ENCODE assay signal across 1 cellular context in the genomic region with DNA sequence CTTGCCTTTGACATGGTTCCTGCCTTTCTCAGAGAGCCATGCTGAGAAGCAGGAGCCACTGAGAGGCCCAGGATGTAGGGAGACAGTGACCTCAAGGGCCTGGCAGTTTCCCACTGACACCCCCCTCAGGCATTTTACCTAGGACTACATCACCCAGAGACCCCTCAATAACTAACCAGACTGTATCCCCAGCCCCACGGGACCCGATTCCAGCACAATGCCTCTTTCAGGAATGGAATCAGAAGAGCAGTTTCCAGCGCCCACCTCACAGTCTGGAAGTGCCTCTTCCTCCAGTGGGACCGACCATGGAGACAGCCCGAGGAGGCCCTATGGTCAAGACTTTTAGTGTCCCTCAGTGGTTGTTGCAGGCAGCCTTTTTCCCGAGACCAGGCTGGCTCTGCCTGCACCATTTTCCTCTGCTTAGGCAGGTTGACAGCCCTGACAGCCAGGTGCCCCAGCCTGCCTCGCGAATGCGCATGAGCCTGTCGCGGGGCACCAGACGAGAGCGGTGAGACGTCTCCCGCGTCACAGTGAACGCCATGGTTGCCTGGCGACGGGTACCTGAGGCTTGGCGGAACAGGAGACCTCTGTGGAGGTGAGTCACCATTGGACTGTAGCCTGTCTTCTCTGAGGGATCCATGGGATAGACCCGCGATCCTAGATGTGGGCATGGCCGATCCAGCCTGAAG.
TF ChIP-seq lines count a peak whose summit lies in the region.

No MANE protein-coding gene starts in this region.

TF ChIP-seq in HepG2, 621 proteins besides CTCF, POLR2A, EP300 and RAD21:
- TF ChIP-seq, protein P1, sequence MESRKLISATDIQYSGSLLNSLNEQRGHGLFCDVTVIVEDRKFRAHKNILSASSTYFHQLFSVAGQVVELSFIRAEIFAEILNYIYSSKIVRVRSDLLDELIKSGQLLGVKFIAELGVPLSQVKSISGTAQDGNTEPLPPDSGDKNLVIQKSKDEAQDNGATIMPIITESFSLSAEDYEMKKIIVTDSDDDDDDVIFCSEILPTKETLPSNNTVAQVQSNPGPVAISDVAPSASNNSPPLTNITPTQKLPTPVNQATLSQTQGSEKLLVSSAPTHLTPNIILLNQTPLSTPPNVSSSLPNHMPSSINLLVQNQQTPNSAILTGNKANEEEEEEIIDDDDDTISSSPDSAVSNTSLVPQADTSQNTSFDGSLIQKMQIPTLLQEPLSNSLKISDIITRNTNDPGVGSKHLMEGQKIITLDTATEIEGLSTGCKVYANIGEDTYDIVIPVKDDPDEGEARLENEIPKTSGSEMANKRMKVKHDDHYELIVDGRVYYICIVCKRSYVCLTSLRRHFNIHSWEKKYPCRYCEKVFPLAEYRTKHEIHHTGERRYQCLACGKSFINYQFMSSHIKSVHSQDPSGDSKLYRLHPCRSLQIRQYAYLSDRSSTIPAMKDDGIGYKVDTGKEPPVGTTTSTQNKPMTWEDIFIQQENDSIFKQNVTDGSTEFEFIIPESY (CRISPR knock-in tag; IDR thresholded peaks at IDR 0.05) = peak; percentile 68
- TF ChIP-seq REPIN1 (CRISPR knock-in tag; IDR thresholded peaks at IDR 0.05; ENCODE audit: borderline replicate concordance, low read depth) = no peak
TF ChIP-seq in HepG2: peak in this region for 1.
